12 cellular contexts compared by ENCODE assay signal in genomic region chr12:122282066-122282465, GRCh38. TPM values are rescaled to one million over a fixed set of nuclear protein-coding genes. Genes with fewer than 3 reads are reported as not detected.
DNase-seq lines count a peak whose midpoint lies in the region; ATAC-seq, FAIRE-seq and TF ChIP-seq lines count a peak whose summit lies in the region.
"Had no signal": no experiment of that assay in that cellular context is flagged by ENCODE, and none has a peak within 500 bp of the region (broad histone marks: within the 10 kb centered on the region; RNA-seq: fewer than 3 reads in every experiment).

No MANE protein-coding gene starts in this region.

- H3K4me1 Mint-ChIP-seq in activated naive CD4-positive, alpha-beta T cell treated with anti-CD3 and anti-CD28 coated beads, Interleukin-2, amount 50 U/mL, for 24 hours = no peaks in the 10 kb centered on the region
- no peaks in the 10 kb centered on the region for H3K4me1 Mint-ChIP-seq in T-helper 17 cell

- peaks cover 7% of the 10 kb centered on the region for H3K36me3 ChIP-seq in urinary bladder (ENCODE audit: insufficient read depth)

- FAIRE-seq in frontal cortex (lab: Jason Lieb, UNC) (no peak), GM12891 (lab: Jason Lieb, UNC) (no peak)

- 56% methylated on average over 4 of the region's 4 CpGs for WGBS in urinary bladder

- DNase-seq in activated naive CD4-positive, alpha-beta T cell treated with anti-CD3 and anti-CD28 coated beads, Interleukin-2, amount 50 U/mL, for 16 hours = no peak
- DNase-seq in T-helper 17 cell (no peak), foreskin melanocyte (peak; percentile 49), frontal cortex (ENCODE audit: low spot score in 2 of 2) (no peak), NAMALWA (ENCODE audit: low spot score) (no peak), GM12891 (ENCODE audit: insufficient read length, low spot score) (no peak)
- DNase-seq: amygdala, T-helper 2 cell had no signal

- no peaks in the 10 kb centered on the region for H3K9me3 ChIP-seq in T-helper 17 cell (ENCODE audit: control insufficient read depth, low read length, poor library complexity, severe bottlenecking)
- H3K9me3 ChIP-seq: BLaER1 had no signal

- H3K27ac Mint-ChIP-seq in activated naive CD4-positive, alpha-beta T cell treated with anti-CD3 and anti-CD28 coated beads, Interleukin-2, amount 50 U/mL, for 24 hours = peak overlapping the region; percentile 25
- H3K27ac Mint-ChIP-seq in T-helper 17 cell = peak overlapping the region; percentile 54

- no peaks in the 10 kb centered on the region for H3K9me3 Mint-ChIP-seq in activated naive CD4-positive, alpha-beta T cell treated with anti-CD3 and anti-CD28 coated beads, Interleukin-2, amount 50 U/mL, for 24 hours

- ATAC-seq in T-helper 17 cell = no peak
- ATAC-seq: sciatic nerve had no signal

- H3K4me3 Mint-ChIP-seq in activated naive CD4-positive, alpha-beta T cell treated with anti-CD3 and anti-CD28 coated beads, Interleukin-2, amount 50 U/mL, for 24 hours = no peak overlapping the region
- no peak overlapping the region for H3K4me3 Mint-ChIP-seq in T-helper 17 cell

- H3K36me3 Mint-ChIP-seq in activated naive CD4-positive, alpha-beta T cell treated with anti-CD3 and anti-CD28 coated beads, Interleukin-2, amount 50 U/mL, for 24 hours = peaks cover 4% of the 10 kb centered on the region
- peaks cover 4% of the 10 kb centered on the region for H3K36me3 Mint-ChIP-seq in T-helper 17 cell (ENCODE audit: low read depth)

- no peak for TF ChIP-seq POLR2A in GM12891 (IDR thresholded peaks at IDR 0.05; ENCODE audit: low read depth, low read length)

- no peaks in the 10 kb centered on the region for H3K4me1 ChIP-seq in urinary bladder (ENCODE audit: insufficient read depth)
- H3K4me1 ChIP-seq: BLaER1 had no signal

- peak overlapping the region; percentile 2 for H3K27ac ChIP-seq in urinary bladder (ENCODE audit: low read depth)
- H3K27ac ChIP-seq: BLaER1 had no signal

- H3K4me3 ChIP-seq in urinary bladder (ENCODE audit: low read depth, low read length) = no peak overlapping the region
- H3K4me3 ChIP-seq: BLaER1 had no signal

- H3K27me3 Mint-ChIP-seq in activated naive CD4-positive, alpha-beta T cell treated with anti-CD3 and anti-CD28 coated beads, Interleukin-2, amount 50 U/mL, for 24 hours = no peaks in the 10 kb centered on the region
- H3K27me3 Mint-ChIP-seq in T-helper 17 cell = no peaks in the 10 kb centered on the region

TF ChIP-seq in GM12891, 5 proteins besides CTCF, POLR2A, EP300 and RAD21:
- no peak for TF ChIP-seq SPI1 (IDR thresholded peaks at IDR 0.05; ENCODE audit: low read depth, low read length)
- TF ChIP-seq POU2F2 (IDR thresholded peaks at IDR 0.05; ENCODE audit: low read depth, low read length) = no peak
- no peak for TF ChIP-seq TAF1 (IDR thresholded peaks at IDR 0.05; ENCODE audit: low read depth, low read length)
- TF ChIP-seq POLR2AphosphoS5 (IDR thresholded peaks at IDR 0.05; ENCODE audit: low read depth, low read length) = no peak
- no peak for TF ChIP-seq PAX5 (IDR thresholded peaks at IDR 0.05; ENCODE audit: insufficient read depth, low read length, severe bottlenecking)

RNA-seq across cellular contexts. Expression of gene VPS33A, which starts 15.8 kb away (rescaled TPM):
- total RNA-seq in T-helper 17 cell = 10 to 100 TPM; 18.9 to 19.2 TPM
- 17.0 TPM for total RNA-seq in urinary bladder
- polyA plus RNA-seq in urinary bladder = 12.4 TPM
- 28.9 TPM for total RNA-seq in frontal cortex
- 15.1 TPM for polyA plus RNA-seq in GM12891 (2012; ENCODE audit: low read depth, missing spikeins)

RNA-seq across cellular contexts. Expression of gene DIABLO, which starts 56.2 kb away (rescaled TPM):
- total RNA-seq in T-helper 17 cell (10 to 100 TPM; 80.9 to 95.8 TPM), urinary bladder (46.2 TPM), frontal cortex (57.5 TPM)
- 52.0 TPM for polyA plus RNA-seq in urinary bladder
- polyA plus RNA-seq in GM12891 (2012; ENCODE audit: low read depth, missing spikeins) = 37.8 TPM
